In the genomic region with DNA sequence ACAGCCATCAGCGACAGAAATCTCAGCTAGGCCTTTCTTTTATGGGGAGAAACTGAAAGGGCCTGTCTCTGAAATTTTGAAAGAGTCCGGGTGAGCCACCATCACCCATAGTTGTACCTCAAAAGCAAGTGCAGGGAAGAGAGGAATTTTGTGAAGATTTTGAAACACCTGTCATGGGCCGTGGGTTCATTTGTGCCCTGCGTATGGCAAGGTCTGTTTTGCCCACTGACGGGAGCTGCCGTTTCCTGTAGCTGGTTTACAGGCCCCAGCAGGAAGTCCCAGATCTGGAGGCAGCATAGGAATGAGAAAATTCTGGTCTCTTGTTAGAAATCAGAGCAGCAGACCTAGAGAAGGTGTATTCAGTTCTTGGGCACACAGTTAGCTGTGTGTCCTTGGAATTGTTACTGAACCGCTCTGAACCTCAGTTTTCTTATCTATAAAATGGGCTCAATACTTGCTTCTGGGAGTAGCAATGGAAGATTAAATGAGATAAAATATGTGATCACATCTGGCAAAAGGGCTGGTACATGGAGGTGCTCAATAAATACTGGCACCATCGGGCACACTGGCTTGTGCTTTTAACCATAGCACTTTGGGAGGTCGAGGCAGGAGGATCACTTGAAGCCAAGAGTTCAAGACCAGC, we compare ENCODE assay signal across 19 cellular contexts.
"Had no signal": no experiment of that assay in that cellular context is flagged by ENCODE, and none has a peak within 500 bp of the region (broad histone marks: within the 10 kb centered on the region; RNA-seq: fewer than 3 reads in every experiment).

No MANE protein-coding gene starts in this region.

- H3K36me3 Mint-ChIP-seq: natural killer cell treated with Interleukin-12 subunit alpha and Interleukin-12 subunit beta and Interleukin-15 and Interleukin-18, amount 100 ng/mL, for 72 hours had no signal

- DNase-seq: activated CD4-positive, alpha-beta memory T cell treated with anti-CD3 and anti-CD28 coated beads for 36 hours; activated CD4-positive, CD25-positive, alpha-beta regulatory T cell; adrenal gland; caudate nucleus; effector memory CD4-positive, alpha-beta T cell; heart left ventricle; islet precursor cell; mammary epithelial cell; mucosa of descending colon; nucleus accumbens; stimulated activated CD4-positive, alpha-beta T cell treated with anti-CD3 and anti-CD28 coated beads, Interleukin-1b, Interleukin-23, amount 100 ng/mL, for 48 hours; T-helper 2 cell; testis had no signal

- H3K36me3 ChIP-seq: adrenal gland, right atrium auricular region had no signal

- H3K4me3 ChIP-seq: adrenal gland, coronary artery, heart left ventricle, mucosa of descending colon, right atrium auricular region, smooth muscle cell, testis had no signal

- H3K27me3 ChIP-seq: adrenal gland, heart left ventricle, right atrium auricular region, testis had no signal

- H3K9me3 ChIP-seq: adrenal gland, heart left ventricle, mucosa of descending colon, right atrium auricular region, testis had no signal

- H3K4me3 Mint-ChIP-seq: activated CD4-positive, alpha-beta memory T cell treated with anti-CD3 and anti-CD28 coated beads for 36 hours; natural killer cell treated with Interleukin-12 subunit alpha and Interleukin-12 subunit beta and Interleukin-15 and Interleukin-18, amount 100 ng/mL, for 72 hours had no signal

- H3K9me3 Mint-ChIP-seq: activated CD4-positive, alpha-beta memory T cell treated with anti-CD3 and anti-CD28 coated beads for 36 hours; activated T-helper 2 cell treated with anti-CD3 and anti-CD28 coated beads, Interferon-gamma antibody, Interleukin-2, Interleukin-4, amounts not matched to agents 10 μg/mL and 5 μg/mL and 100 μg/mL, durations not matched to agents 14 hours and 24 hours and 36 hours; natural killer cell treated with Interleukin-12 subunit alpha and Interleukin-12 subunit beta and Interleukin-15 and Interleukin-18, amount 100 ng/mL, for 72 hours had no signal

- H3K27ac ChIP-seq: adrenal gland, coronary artery, right atrium auricular region had no signal

- H3K4me1 ChIP-seq: adrenal gland, testis had no signal

- H3K27ac Mint-ChIP-seq: activated CD4-positive, alpha-beta memory T cell treated with anti-CD3 and anti-CD28 coated beads for 36 hours; activated T-helper 2 cell treated with anti-CD3 and anti-CD28 coated beads, Interferon-gamma antibody, Interleukin-2, Interleukin-4, amounts not matched to agents 10 μg/mL and 5 μg/mL and 100 μg/mL, durations not matched to agents 14 hours and 24 hours and 36 hours; natural killer cell treated with Interleukin-12 subunit alpha and Interleukin-12 subunit beta and Interleukin-15 and Interleukin-18, amount 100 ng/mL, for 72 hours had no signal

- ATAC-seq: heart left ventricle; left lobe of liver; natural killer cell treated with Interleukin-12 subunit alpha and Interleukin-12 subunit beta and Interleukin-15 and Interleukin-18, amount 100 ng/mL, for 72 hours had no signal
